In genomic region chr17:280216-280615, GRCh38 we compare ENCODE assay signal across 20 cellular contexts.
DNase-seq lines count a peak whose midpoint lies in the region; ATAC-seq and TF ChIP-seq lines count a peak whose summit lies in the region.
"Had no signal": no experiment of that assay in that cellular context is flagged by ENCODE, and none has a peak within 500 bp of the region (broad histone marks: within the 10 kb centered on the region; RNA-seq: fewer than 3 reads in every experiment).

No MANE protein-coding gene starts in this region.

- H3K9me3 Mint-ChIP-seq in nephron progenitor cell: peaks cover 36% of the 10 kb centered on the region
- H3K9me3 Mint-ChIP-seq: activated CD4-positive, alpha-beta memory T cell treated with anti-CD3 and anti-CD28 coated beads, Interleukin-2, amount 10 ng/mL, durations not matched to agents 7 days and 5 days; activated naive CD4-positive, alpha-beta T cell treated with anti-CD3 and anti-CD28 coated beads, Interleukin-2, amount 50 U/mL, for 24 hours; effector memory CD8-positive, alpha-beta T cell had no signal

- peak overlapping the region in 1 of 5 donors; percentile 56 for H3K9ac ChIP-seq in subcutaneous abdominal adipose tissue (ENCODE audit: low read length in 5 of 5)

- WGBS in gastroesophageal sphincter (ENCODE audit: low coverage in 1 of 2), 2 donors: 73% methylated on average over 7 of the region's 7 CpGs; no CpG with 5 or more reads in 1 of the 2 donors

- peak overlapping the region; percentile 66 for H3K27ac Mint-ChIP-seq in nephron progenitor cell
- H3K27ac Mint-ChIP-seq: activated CD4-positive, alpha-beta memory T cell treated with anti-CD3 and anti-CD28 coated beads, Interleukin-2, amount 10 ng/mL, durations not matched to agents 7 days and 5 days; activated naive CD4-positive, alpha-beta T cell treated with anti-CD3 and anti-CD28 coated beads, Interleukin-2, amount 50 U/mL, for 24 hours had no signal

- H3K27ac ChIP-seq in gastroesophageal sphincter (peak overlapping the region in 3 of 4 donors; percentile 4 to 37 (median 29)), subcutaneous abdominal adipose tissue (ENCODE audit: low read depth, low read length) (peak overlapping the region; percentile 33)
- H3K27ac ChIP-seq: 22Rv1 had no signal

- H3K36me3 ChIP-seq in gastroesophageal sphincter (no peaks in the 10 kb centered on the region), subcutaneous abdominal adipose tissue (ENCODE audit: control insufficient read depth in 5 of 5, insufficient read depth in 5 of 5, low read length in 5 of 5) (peaks cover 0 to 27% (median 8%) of the 10 kb centered on the region in 5 donors)

- TF ChIP-seq CTCF in gastroesophageal sphincter (IDR thresholded peaks at IDR 0.05) (no peak), nephron progenitor cell (IDR thresholded peaks at IDR 0.05) (no peak)

- ATAC-seq in activated CD4-positive, CD25-positive, alpha-beta regulatory T cell treated with anti-CD3 and anti-CD28 coated beads, Interleukin-2, amount 50 U/mL, for 24 hours: no peak
- ATAC-seq in gastroesophageal sphincter: no peak
- no peak for ATAC-seq in GM19328 (IDR thresholded peaks at IDR 0.05; ENCODE audit: unreplicated experiment)
- no peak for ATAC-seq in HG03135 (IDR thresholded peaks at IDR 0.05; ENCODE audit: unreplicated experiment)
- ATAC-seq: effector memory CD8-positive, alpha-beta T cell had no signal

- H3K9me3 ChIP-seq in gastroesophageal sphincter: no peaks in the 10 kb centered on the region
- H3K9me3 ChIP-seq in subcutaneous abdominal adipose tissue (ENCODE audit: control insufficient read depth in 5 of 5, low read length in 5 of 5): no peaks in the 10 kb centered on the region

- H3K4me1 Mint-ChIP-seq in nephron progenitor cell: peaks cover 22% of the 10 kb centered on the region
- H3K4me1 Mint-ChIP-seq: activated CD4-positive, alpha-beta memory T cell treated with anti-CD3 and anti-CD28 coated beads, Interleukin-2, amount 10 ng/mL, durations not matched to agents 7 days and 5 days; activated naive CD4-positive, alpha-beta T cell treated with anti-CD3 and anti-CD28 coated beads, Interleukin-2, amount 50 U/mL, for 24 hours had no signal

- no peak for TF ChIP-seq POLR2A in gastroesophageal sphincter (IDR thresholded peaks at IDR 0.05)

- H3K27me3 Mint-ChIP-seq in nephron progenitor cell (ENCODE audit: low read depth, poor library complexity): peaks cover 18% of the 10 kb centered on the region
- H3K27me3 Mint-ChIP-seq: activated CD4-positive, alpha-beta memory T cell treated with anti-CD3 and anti-CD28 coated beads, Interleukin-2, amount 10 ng/mL, durations not matched to agents 7 days and 5 days; activated naive CD4-positive, alpha-beta T cell treated with anti-CD3 and anti-CD28 coated beads, Interleukin-2, amount 50 U/mL, for 24 hours; effector memory CD8-positive, alpha-beta T cell had no signal

- peak; percentile 9 for DNase-seq in activated CD4-positive, CD25-positive, alpha-beta regulatory T cell treated with anti-CD3 and anti-CD28 coated beads, Interleukin-2, amount 50 U/mL, for 72 hours
- DNase-seq in nephron progenitor cell (no peak), NCI-H526 treated with DMSO at 0.1 percent for 48 hours (lab: John Stamatoyannopoulos, UW) (no peak)
- DNase-seq: activated CD4-positive, alpha-beta memory T cell treated with anti-CD3 and anti-CD28 coated beads, Interleukin-2, amount 10 ng/mL, durations not matched to agents 7 days and 5 days; activated T-cell treated with anti-CD3 and anti-CD28 coated beads, Interleukin-2, amount 50 U/mL, for 1 hour; AML-193; DMS79; effector memory CD8-positive, alpha-beta T cell; NCI-H187; NCI-H2227 treated with DMSO at 0.1 percent for 48 hours; NCI-H82; SIG-M5; stimulated activated CD4-positive, alpha-beta T cell treated with anti-CD3 and anti-CD28 coated beads, Interleukin-4, amount 100 ng/mL, for 4 hours had no signal

- no peaks in the 10 kb centered on the region for H3K27me3 ChIP-seq in gastroesophageal sphincter
- H3K27me3 ChIP-seq in subcutaneous abdominal adipose tissue (ENCODE audit: control insufficient read depth in 5 of 5, insufficient read depth in 4 of 5, low read length in 5 of 5): no peaks in the 10 kb centered on the region

- H3K4me3 ChIP-seq in gastroesophageal sphincter (no peak overlapping the region), subcutaneous abdominal adipose tissue (ENCODE audit: low read depth in 1 of 5, low read length in 5 of 5) (no peak overlapping the region)

- H3K4me3 Mint-ChIP-seq in nephron progenitor cell: no peak overlapping the region
- H3K4me3 Mint-ChIP-seq: activated CD4-positive, alpha-beta memory T cell treated with anti-CD3 and anti-CD28 coated beads, Interleukin-2, amount 10 ng/mL, durations not matched to agents 7 days and 5 days; activated naive CD4-positive, alpha-beta T cell treated with anti-CD3 and anti-CD28 coated beads, Interleukin-2, amount 50 U/mL, for 24 hours; effector memory CD8-positive, alpha-beta T cell had no signal

- no peak for TF ChIP-seq EP300 in gastroesophageal sphincter (IDR thresholded peaks at IDR 0.05)

- no peaks in the 10 kb centered on the region for H3K4me1 ChIP-seq in gastroesophageal sphincter
- H3K4me1 ChIP-seq in subcutaneous abdominal adipose tissue (ENCODE audit: control insufficient read depth in 5 of 5, insufficient read depth in 5 of 5, low read length in 5 of 5): peaks cover 0 to 22% (median 0%) of the 10 kb centered on the region in 5 donors

- peaks cover 45% of the 10 kb centered on the region for H3K36me3 Mint-ChIP-seq in nephron progenitor cell (ENCODE audit: low read depth)
